In the genomic region with DNA sequence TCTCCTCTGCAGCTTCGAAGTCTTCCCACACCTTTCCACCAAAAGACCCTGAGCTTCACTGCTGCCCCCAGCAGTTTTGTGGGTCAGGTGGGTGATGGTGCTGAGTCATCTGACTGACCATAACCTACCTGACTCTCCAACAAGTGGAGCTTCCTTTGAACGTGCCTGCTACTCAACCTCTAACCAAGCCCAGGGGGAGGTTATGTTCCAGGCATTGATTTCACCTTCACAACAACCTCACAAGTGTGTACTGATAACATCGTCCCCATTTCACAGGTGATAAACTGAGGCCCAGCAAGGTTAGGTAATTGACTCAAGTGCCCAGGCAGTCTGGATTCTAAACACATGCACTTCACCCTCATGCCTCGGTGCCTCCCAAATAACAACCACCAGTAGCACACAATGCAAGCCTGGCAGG, we compare ENCODE assay signal across 25 cellular contexts.
"Had no signal": no experiment of that assay in that cellular context is flagged by ENCODE, and none has a peak within 500 bp of the region (broad histone marks: within the 10 kb centered on the region; RNA-seq: fewer than 3 reads in every experiment).

No MANE protein-coding gene starts in this region.

- H3K9me3 ChIP-seq: esophagus muscularis mucosa, heart right ventricle, left lung, lower lobe of right lung, sigmoid colon, thoracic aorta, upper lobe of left lung had no signal

- H3K4me3 Mint-ChIP-seq: activated CD4-positive, alpha-beta memory T cell treated with anti-CD3 and anti-CD28 coated beads for 36 hours; activated T-helper 1 cell treated with anti-CD3 and anti-CD28 coated beads, Interleukin-12 subunit alpha, Interleukin-12 subunit beta, Interleukin-2, Interleukin-4 antibody, amounts not matched to agents 30 ng/mL and 10 ng/mL and 1 ng/mL, durations not matched to agents 14 hours and 24 hours and 36 hours; natural killer cell; stimulated activated effector memory CD8-positive, alpha-beta T cell treated with anti-CD3 and anti-CD28 coated beads, Interleukin-12 subunit alpha, Interleukin-12 subunit beta, amount 100 ng/mL, for 72 hours; stimulated activated naive CD8-positive, alpha-beta T cell treated with anti-CD3 and anti-CD28 coated beads, Interleukin-15, Interleukin-2, amounts not matched to agents 100 ng/mL and 50 ng/mL, for 24 hours had no signal

- H3K27me3 Mint-ChIP-seq: activated CD4-positive, alpha-beta memory T cell treated with anti-CD3 and anti-CD28 coated beads for 36 hours; stimulated activated naive CD8-positive, alpha-beta T cell treated with anti-CD3 and anti-CD28 coated beads, Interleukin-15, Interleukin-2, amounts not matched to agents 100 ng/mL and 50 ng/mL, for 24 hours had no signal

- H3K4me3 ChIP-seq: esophagus muscularis mucosa, heart right ventricle, left lung, lower lobe of right lung, sigmoid colon, thoracic aorta, upper lobe of left lung had no signal

- H3K36me3 ChIP-seq: left lung, thoracic aorta had no signal

- H3K36me3 Mint-ChIP-seq: activated CD4-positive, alpha-beta memory T cell treated with anti-CD3 and anti-CD28 coated beads for 36 hours; stimulated activated effector memory CD8-positive, alpha-beta T cell treated with anti-CD3 and anti-CD28 coated beads, Interleukin-12 subunit alpha, Interleukin-12 subunit beta, amount 100 ng/mL, for 72 hours had no signal

- H3K9me3 Mint-ChIP-seq: activated CD4-positive, alpha-beta memory T cell treated with anti-CD3 and anti-CD28 coated beads for 36 hours; activated T-helper 1 cell treated with anti-CD3 and anti-CD28 coated beads, Interleukin-12 subunit alpha, Interleukin-12 subunit beta, Interleukin-2, Interleukin-4 antibody, amounts not matched to agents 30 ng/mL and 10 ng/mL and 1 ng/mL, durations not matched to agents 14 hours and 24 hours and 36 hours; natural killer cell; stimulated activated effector memory CD8-positive, alpha-beta T cell treated with anti-CD3 and anti-CD28 coated beads, Interleukin-12 subunit alpha, Interleukin-12 subunit beta, amount 100 ng/mL, for 72 hours; stimulated activated naive CD8-positive, alpha-beta T cell treated with anti-CD3 and anti-CD28 coated beads, Interleukin-15, Interleukin-2, amounts not matched to agents 100 ng/mL and 50 ng/mL, for 24 hours had no signal

- DNase-seq: activated CD4-positive, alpha-beta memory T cell treated with anti-CD3 and anti-CD28 coated beads for 36 hours; activated CD4-positive, alpha-beta T cell treated with anti-CD3 and anti-CD28 coated beads for 48 hours; activated CD8-positive, alpha-beta memory T cell treated with anti-CD3 and anti-CD28 coated beads, Interleukin-2, amount 50 U/mL, for 4 hours; activated gamma-delta T cell treated with Interleukin-2 at 50 U/mL for 16 hours; activated naive CD4-positive, alpha-beta T cell treated with anti-CD3 and anti-CD28 coated beads, Interleukin-2, amount 50 U/mL, for 16 hours; activated T-cell treated with anti-CD3 and anti-CD28 coated beads, Interleukin-2, amount 50 U/mL, for 1 hour; amygdala; central memory CD4-positive, alpha-beta T cell; foreskin keratinocyte; heart right ventricle; left lung; lower lobe of right lung; mesendoderm; natural killer cell; retina; sigmoid colon; small intestine; stimulated activated CD4-positive, alpha-beta T cell treated with anti-CD3 and anti-CD28 coated beads, Interleukin-4, amount 100 ng/mL, for 24 hours; upper lobe of left lung had no signal

- H3K27me3 ChIP-seq: esophagus muscularis mucosa, foreskin keratinocyte, heart right ventricle, left lung, sigmoid colon, upper lobe of left lung had no signal

- H3K27ac Mint-ChIP-seq: activated CD4-positive, alpha-beta memory T cell treated with anti-CD3 and anti-CD28 coated beads for 36 hours; activated T-helper 1 cell treated with anti-CD3 and anti-CD28 coated beads, Interleukin-12 subunit alpha, Interleukin-12 subunit beta, Interleukin-2, Interleukin-4 antibody, amounts not matched to agents 30 ng/mL and 10 ng/mL and 1 ng/mL, durations not matched to agents 14 hours and 24 hours and 36 hours; stimulated activated effector memory CD8-positive, alpha-beta T cell treated with anti-CD3 and anti-CD28 coated beads, Interleukin-12 subunit alpha, Interleukin-12 subunit beta, amount 100 ng/mL, for 72 hours; stimulated activated naive CD8-positive, alpha-beta T cell treated with anti-CD3 and anti-CD28 coated beads, Interleukin-15, Interleukin-2, amounts not matched to agents 100 ng/mL and 50 ng/mL, for 24 hours had no signal

- H3K4me1 ChIP-seq: heart right ventricle, left lung, lower lobe of right lung had no signal

- FAIRE-seq: small intestine had no signal

- H3K27ac ChIP-seq: foreskin keratinocyte, heart right ventricle, left lung, lower lobe of right lung, thoracic aorta, upper lobe of left lung had no signal

- ATAC-seq: activated CD4-positive, CD25-positive, alpha-beta regulatory T cell treated with anti-CD3 and anti-CD28 coated beads, Interleukin-2, amount 50 U/mL, for 24 hours; foreskin keratinocyte; heart right ventricle; left lung; lower lobe of right lung; natural killer cell; stimulated activated effector memory CD8-positive, alpha-beta T cell treated with anti-CD3 and anti-CD28 coated beads, Interleukin-12 subunit alpha, Interleukin-12 subunit beta, amount 100 ng/mL, for 72 hours had no signal
